8 cellular contexts compared by ENCODE assay signal in genomic region chr1:15345711-15346355, GRCh38.
DNase-seq lines count a peak whose midpoint lies in the region; ATAC-seq lines count a peak whose summit lies in the region.

No MANE protein-coding gene starts in this region.

- peak overlapping the region; percentile 83 for H3K27ac Mint-ChIP-seq in activated CD4-positive, alpha-beta memory T cell treated with anti-CD3 and anti-CD28 coated beads, Interleukin-2, amount 10 ng/mL, durations not matched to agents 7 days and 5 days

- no peaks in the 10 kb centered on the region for H3K27me3 Mint-ChIP-seq in activated CD4-positive, alpha-beta memory T cell treated with anti-CD3 and anti-CD28 coated beads, Interleukin-2, amount 10 ng/mL, durations not matched to agents 7 days and 5 days

- DNase-seq in A172 (ENCODE audit: low spot score) (peak; percentile 64), head of caudate nucleus (peak in 37 of 42 donors; percentile 11 to 65 (median 39)), DMS114 treated with DMSO at 0.1 percent for 48 hours (lab: John Stamatoyannopoulos, UW; ENCODE audit: unreplicated experiment) (no peak), SHP77 (lab: John Stamatoyannopoulos, UW) (no peak)
- peak; percentile 84 for DNase-seq in activated CD4-positive, alpha-beta memory T cell treated with anti-CD3 and anti-CD28 coated beads, Interleukin-2, amount 10 ng/mL, durations not matched to agents 7 days and 5 days
- DNase-seq in stimulated activated CD8-positive, alpha-beta memory T cell treated with anti-CD3 and anti-CD28 coated beads, Interleukin-15, amount 100 ng/mL, for 4 hours (ENCODE audit: low read depth in 2 of 2), result peak; percentile 41 to 58

- CTCF ChIA-PET in activated CD4-positive, alpha-beta memory T cell treated with anti-CD3 and anti-CD28 coated beads, Interleukin-2, amount 10 ng/mL, durations not matched to agents 7 days and 5 days (lab: Charles Lee), result interaction anchor here (0.8 to 1.5 kb wide), 2 partner anchors 22 kb away, joined by 3 to 4 read pairs; no protein-coding TSS in a partner anchor

- ATAC-seq in HG03342 (IDR thresholded peaks at IDR 0.05; ENCODE audit: unreplicated experiment) (peak; percentile 83), HG03097 (IDR thresholded peaks at IDR 0.05; ENCODE audit: low FRiP score, unreplicated experiment) (no peak)

- intact Hi-C loops in head of caudate nucleus (cut with DNase I), result no loop called here

- POLR2A ChIA-PET in activated CD4-positive, alpha-beta memory T cell treated with anti-CD3 and anti-CD28 coated beads, Interleukin-2, amount 10 ng/mL, durations not matched to agents 7 days and 5 days (lab: Charles Lee), result interaction anchor here (0.9 to 1.6 kb wide), 2 partner anchors 12 to 67 kb away, joined by 3 to 7 read pairs; no protein-coding TSS in a partner anchor

- peak overlapping the region; percentile 18 for H3K4me3 Mint-ChIP-seq in activated CD4-positive, alpha-beta memory T cell treated with anti-CD3 and anti-CD28 coated beads, Interleukin-2, amount 10 ng/mL, durations not matched to agents 7 days and 5 days

- H3K4me1 Mint-ChIP-seq in activated CD4-positive, alpha-beta memory T cell treated with anti-CD3 and anti-CD28 coated beads, Interleukin-2, amount 10 ng/mL, durations not matched to agents 7 days and 5 days, result peaks cover 84% of the 10 kb centered on the region

- H3K9me3 Mint-ChIP-seq in activated CD4-positive, alpha-beta memory T cell treated with anti-CD3 and anti-CD28 coated beads, Interleukin-2, amount 10 ng/mL, durations not matched to agents 7 days and 5 days, result no peaks in the 10 kb centered on the region

- no peaks in the 10 kb centered on the region for H3K36me3 Mint-ChIP-seq in activated CD4-positive, alpha-beta memory T cell treated with anti-CD3 and anti-CD28 coated beads, Interleukin-2, amount 10 ng/mL, durations not matched to agents 7 days and 5 days (ENCODE audit: low read depth)

Comparison
In these comparisons a context has a peak if more than half of its experiments do, and no peak if none do; other contexts are left out.
1. DNase-seq: peak in A172 (single experiment), activated CD4-positive, alpha-beta memory T cell treated with anti-CD3 and anti-CD28 coated beads, Interleukin-2, amount 10 ng/mL, durations not matched to agents 7 days and 5 days (single experiment), head of caudate nucleus (37 of 42) and stimulated activated CD8-positive, alpha-beta memory T cell treated with anti-CD3 and anti-CD28 coated beads, Interleukin-15, amount 100 ng/mL, for 4 hours (2 of 2); none in DMS114 treated with DMSO at 0.1 percent for 48 hours (single experiment) and SHP77 (0 of 2).